In genomic region chr3:10771486-10772225, GRCh38 we compare ENCODE assay signal across 1 cellular context.
TF ChIP-seq lines count a peak whose summit lies in the region.

No MANE protein-coding gene starts in this region.

TF ChIP-seq in H1, 55 proteins besides CTCF, POLR2A, EP300 and RAD21:
- TF ChIP-seq HDAC6 (IDR thresholded peaks at IDR 0.05; ENCODE audit: low read depth, low read length) (no peak), BCL11A (IDR thresholded peaks at IDR 0.05; ENCODE audit: low read depth in 2 of 2, low read length in 2 of 2) (no peak), MAX (IDR thresholded peaks at IDR 0.05) (no peak), KDM1A (IDR thresholded peaks at IDR 0.05; ENCODE audit: borderline replicate concordance, low read length) (no peak), YY1 (IDR thresholded peaks at IDR 0.05; ENCODE audit: low read depth, low read length) (no peak), KDM5A (IDR thresholded peaks at IDR 0.05; ENCODE audit: low read length) (no peak), SP4 (IDR thresholded peaks at IDR 0.05; ENCODE audit: low read length) (no peak), EZH2 (IDR thresholded peaks at IDR 0.05; ENCODE audit: low read depth, low read length, severe bottlenecking) (no peak), SP1 (IDR thresholded peaks at IDR 0.05; ENCODE audit: low read depth, low read length) (no peak), BRCA1 (IDR thresholded peaks at IDR 0.05; ENCODE audit: low read depth, low read length) (no peak), GABPA (IDR thresholded peaks at IDR 0.05; ENCODE audit: borderline replicate concordance, insufficient read depth, low read length) (no peak), TBP (IDR thresholded peaks at IDR 0.05; ENCODE audit: low read depth, low read length) (no peak), SRF (IDR thresholded peaks at IDR 0.05; ENCODE audit: low read depth, low read length) (no peak), FOSL1 (IDR thresholded peaks at IDR 0.05; ENCODE audit: insufficient read depth, low read depth, low read length) (no peak), NRF1 (IDR thresholded peaks at IDR 0.05; ENCODE audit: low read depth, low read length) (no peak)
TF ChIP-seq in H1: peak in this region for 0.
